Comparison of ENCODE assay signal across 23 cellular contexts in genomic region chr4:77958897-77959296, GRCh38.
DNase-seq lines count a peak whose midpoint lies in the region; ATAC-seq, FAIRE-seq and TF ChIP-seq lines count a peak whose summit lies in the region.
"Had no signal": no experiment of that assay in that cellular context is flagged by ENCODE, and none has a peak within 500 bp of the region (broad histone marks: within the 10 kb centered on the region; RNA-seq: fewer than 3 reads in every experiment).

No MANE protein-coding gene starts in this region.

- POLR2A ChIA-PET in HepG2 (lab: Yijun Ruan, JAX), result no interaction called here
- POLR2A ChIA-PET in HEK293 (lab: Yijun Ruan, JAX), result no interaction called here
- POLR2A ChIA-PET in activated CD8-positive, alpha-beta T cell treated with anti-CD3 and anti-CD28 coated beads for 36 hours (lab: Charles Lee), result no interaction called here

- FAIRE-seq in HepG2 (lab: Jason Lieb, UNC) (no peak), islet of Langerhans (lab: Jason Lieb, UNC) (peak; percentile 73)
- FAIRE-seq: A549 had no signal

- no peak overlapping the region for H3K4me3 ChIP-seq in HepG2 (replicated peaks in 1 of 3; ENCODE audit: insufficient read depth in 1 of 3, low read depth in 2 of 3, low read length in 3 of 3)
- no peak overlapping the region for H3K4me3 ChIP-seq in right lobe of liver
- H3K4me3 ChIP-seq in HEK293 (ENCODE audit: low read depth, low read length), result no peak overlapping the region
- H3K4me3 ChIP-seq in effector memory CD4-positive, alpha-beta T cell (ENCODE audit: insufficient read depth, low read depth, low read length, poor library complexity, severe bottlenecking), result no peak overlapping the region
- H3K4me3 ChIP-seq: A549; BLaER1; BLaER1 treated with 17β-estradiol and CSF1 and Interleukin-3, amounts not matched to agents 10 nM and 100 nM had no signal

- no TSS peak for BruUV-seq in HepG2 (replicated peaks; lab: Mats Ljungman, UMichigan)

- H3K27me3 Mint-ChIP-seq in activated CD8-positive, alpha-beta T cell treated with anti-CD3 and anti-CD28 coated beads for 36 hours, result no peaks in the 10 kb centered on the region
- H3K27me3 Mint-ChIP-seq: B cell; CD4-positive, alpha-beta memory T cell; CD4-positive, alpha-beta T cell; CD8-positive, alpha-beta memory T cell had no signal

- H3K36me3 Mint-ChIP-seq in activated CD8-positive, alpha-beta T cell treated with anti-CD3 and anti-CD28 coated beads for 36 hours (ENCODE audit: low read depth), result peaks cover 5% of the 10 kb centered on the region

- WGBS in HepG2 (ENCODE audit: low lambda C conversion rate), result 90% methylated on average over 2 of the region's 2 CpGs
- 75% methylated on average over 1 of the region's 2 CpGs for whole genome bisulfite sequencing in right lobe of liver (ENCODE audit: insufficient coverage, low coverage, low lambda C conversion rate, missing lambda C conversion rate)

- in situ Hi-C loops in HepG2 (cut with HindIII; ENCODE audit: extremely low pct_ligation_motif_present, low pct_unique_long_range_greater_than_20kb), result loop anchor here (10.0 to 25.0 kb wide), 2 partner anchors 566 to 903 kb away; no protein-coding TSS in a partner anchor

- H2AFZ ChIP-seq in HepG2 (ENCODE audit: low read length), result no peak overlapping the region

- no peaks in the 10 kb centered on the region for H4K20me1 ChIP-seq in HepG2 (ENCODE audit: insufficient read depth, low read length)
- H4K20me1 ChIP-seq: BLaER1; BLaER1 treated with 17β-estradiol and CSF1 and Interleukin-3, amounts not matched to agents 10 nM and 100 nM had no signal

- no peak overlapping the region for H3K9ac ChIP-seq in HepG2 (ENCODE audit: insufficient read depth, low read depth, low read length)
- H3K9ac ChIP-seq: BLaER1; BLaER1 treated with 17β-estradiol and CSF1 and Interleukin-3, amounts not matched to agents 10 nM and 100 nM had no signal

- no peak overlapping the region for H3K4me2 ChIP-seq in HepG2 (ENCODE audit: low read depth, low read length)
- H3K4me2 ChIP-seq: BLaER1; BLaER1 treated with 17β-estradiol and CSF1 and Interleukin-3, amounts not matched to agents 10 nM and 100 nM had no signal

- peaks cover 10% of the 10 kb centered on the region for H3K4me1 Mint-ChIP-seq in activated CD8-positive, alpha-beta T cell treated with anti-CD3 and anti-CD28 coated beads for 36 hours (ENCODE audit: low read depth)
- H3K4me1 Mint-ChIP-seq: B cell, CD14-positive monocyte had no signal

- H3K27me3 ChIP-seq in HepG2 (ENCODE audit: control insufficient read depth in 1 of 2, insufficient read depth in 2 of 2, low read length in 2 of 2) (no peaks in the 10 kb centered on the region), right lobe of liver (no peaks in the 10 kb centered on the region)
- H3K27me3 ChIP-seq in effector memory CD4-positive, alpha-beta T cell (replicated peaks; ENCODE audit: control insufficient read depth, insufficient read depth, low read length, poor library complexity, severe bottlenecking), result no peaks in the 10 kb centered on the region
- H3K27me3 ChIP-seq: BE2C; BLaER1; BLaER1 treated with 17β-estradiol and CSF1 and Interleukin-3, amounts not matched to agents 10 nM and 100 nM had no signal

- H3K36me3 ChIP-seq in HepG2 (replicated peaks in 1 of 2; ENCODE audit: control insufficient read depth in 1 of 2, insufficient read depth in 2 of 2, low read length in 2 of 2) (0 out of 5 replicates have a peak, but pooled peaks cover 0 to 4% of the 10 kb centered on the region in 2 experiments), right lobe of liver (no peaks in the 10 kb centered on the region), HEK293 (ENCODE audit: control insufficient read depth in 2 of 2, insufficient read depth in 1 of 2, low read length in 2 of 2) (peaks cover 0 to 4% of the 10 kb centered on the region in 2 experiments; a peak in 1 of 3 replicates)
- H3K36me3 ChIP-seq in effector memory CD4-positive, alpha-beta T cell (ENCODE audit: control insufficient read depth, insufficient read depth, low read length), result peaks cover 2% of the 10 kb centered on the region
- H3K36me3 ChIP-seq: BE2C had no signal

- intact Hi-C loops in HepG2 (cut with micrococcal nuclease; ENCODE audit: unreplicated experiment), result loop anchor here (1.0 to 10.0 kb wide), 4 partner anchors 36 to 906 kb away; no protein-coding TSS in a partner anchor
- intact Hi-C loops in right lobe of liver (cut with DNase I), result loop anchor here in 1 of 2 donors (10.0 kb wide), 1 partner anchor 556 kb away; no protein-coding TSS in a partner anchor
- intact Hi-C loops in activated CD8-positive, alpha-beta T cell treated with anti-CD3 and anti-CD28 coated beads for 36 hours (cut with micrococcal nuclease), result loop anchor here (5.0 kb wide), 1 partner anchor 558 kb away; no protein-coding TSS in a partner anchor

- TF ChIP-seq EP300 in HepG2 (IDR thresholded peaks at IDR 0.05; ENCODE audit: low read depth in 2 of 2, low read length in 2 of 2), result no peak
- no peak for TF ChIP-seq EP300 in HepG2 (CRISPR knock-in tag; IDR thresholded peaks at IDR 0.05; ENCODE audit: borderline replicate concordance)

- no peak for DNase-seq in HepG2 (ENCODE audit: low spot score)
- no peak for DNase-seq in right lobe of liver
- no peak for DNase-seq in activated CD8-positive, alpha-beta T cell treated with anti-CD3 and anti-CD28 coated beads for 36 hours
- DNase-seq in effector memory CD4-positive, alpha-beta T cell, result no peak
- DNase-seq: 8988T; C1 segment of cervical spinal cord; CD4-positive, alpha-beta T cell; CD8-positive, alpha-beta T cell; DMS 273 treated with DMSO at 0.1 percent for 48 hours had no signal

- ATAC-seq in HepG2 (no peak), right lobe of liver (no peak)
- ATAC-seq in activated CD8-positive, alpha-beta T cell treated with anti-CD3 and anti-CD28 coated beads for 36 hours, result no peak
- ATAC-seq: A549; CD8-positive, alpha-beta T cell had no signal

- CTCF ChIA-PET in HepG2 (lab: Yijun Ruan, JAX; ENCODE audit: low intra/inter-chr PET ratio, low total read pairs), result interaction anchor here (1.8 to 2.0 kb wide), 2 partner anchors 101 to 558 kb away, joined by 6 to 10 read pairs; no protein-coding TSS in a partner anchor
- CTCF ChIA-PET in HEK293 (lab: Yijun Ruan, JAX), result interaction anchor here (0.6 to 2.4 kb wide), 6 partner anchors 17 to 1176 kb away, joined by 3 to 8 read pairs (median 4); no protein-coding TSS in a partner anchor
- CTCF ChIA-PET in activated CD8-positive, alpha-beta T cell treated with anti-CD3 and anti-CD28 coated beads for 36 hours (lab: Charles Lee), result interaction anchor here (0.6 to 1.7 kb wide), 3 partner anchors 9 to 539 kb away, joined by 3 to 8 read pairs (median 3); no protein-coding TSS in a partner anchor

- H3K9me3 Mint-ChIP-seq in activated CD8-positive, alpha-beta T cell treated with anti-CD3 and anti-CD28 coated beads for 36 hours, result no peaks in the 10 kb centered on the region
- H3K9me3 Mint-ChIP-seq: CD14-positive monocyte; CD4-positive, alpha-beta memory T cell; CD4-positive, alpha-beta T cell; CD4-positive, CD25-positive, alpha-beta regulatory T cell; CD8-positive, alpha-beta memory T cell; CD8-positive, alpha-beta T cell had no signal

- H3K79me2 ChIP-seq in HepG2 (ENCODE audit: insufficient read depth, low read length), result no peaks in the 10 kb centered on the region

- no peak overlapping the region for H3K27ac Mint-ChIP-seq in activated CD8-positive, alpha-beta T cell treated with anti-CD3 and anti-CD28 coated beads for 36 hours
- H3K27ac Mint-ChIP-seq: B cell; CD14-positive monocyte; CD4-positive, alpha-beta memory T cell; CD4-positive, alpha-beta T cell; CD4-positive, CD25-positive, alpha-beta regulatory T cell; CD8-positive, alpha-beta T cell had no signal

- H3K4me3 Mint-ChIP-seq in activated CD8-positive, alpha-beta T cell treated with anti-CD3 and anti-CD28 coated beads for 36 hours, result no peak overlapping the region
- H3K4me3 Mint-ChIP-seq: B cell; CD14-positive monocyte; CD4-positive, alpha-beta memory T cell; CD4-positive, alpha-beta T cell; CD4-positive, CD25-positive, alpha-beta regulatory T cell; CD8-positive, alpha-beta memory T cell; CD8-positive, alpha-beta T cell had no signal

- no peak for TF ChIP-seq RAD21 in HepG2 (CRISPR knock-in tag; IDR thresholded peaks at IDR 0.05)

- no peak overlapping the region for H3K27ac ChIP-seq in HepG2 (ENCODE audit: extremely low read length, insufficient read depth, low read length)
- H3K27ac ChIP-seq in right lobe of liver, result no peak overlapping the region
- no peak overlapping the region for H3K27ac ChIP-seq in HEK293 (ENCODE audit: extremely low read depth, low read depth, low read length)
- no peak overlapping the region for H3K27ac ChIP-seq in effector memory CD4-positive, alpha-beta T cell (ENCODE audit: insufficient read depth, low read length, poor library complexity, severe bottlenecking)
- H3K27ac ChIP-seq: 22Rv1; A549; BLaER1; BLaER1 treated with 17β-estradiol and CSF1 and Interleukin-3, amounts not matched to agents 10 nM and 100 nM; C4-2B had no signal

- TF ChIP-seq POLR2A in HepG2 (IDR thresholded peaks at IDR 0.05; ENCODE audit: insufficient read depth in 1 of 2, low read depth in 2 of 2, low read length in 2 of 2) (no peak), right lobe of liver (IDR thresholded peaks at IDR 0.05) (no peak)

- H3K4me1 ChIP-seq in HepG2 (ENCODE audit: insufficient read depth, low read length) (no peaks in the 10 kb centered on the region), right lobe of liver (no peaks in the 10 kb centered on the region), HEK293 (ENCODE audit: control insufficient read depth, insufficient read depth, low read length) (no peaks in the 10 kb centered on the region)
- H3K4me1 ChIP-seq in effector memory CD4-positive, alpha-beta T cell (ENCODE audit: control insufficient read depth, insufficient read depth, low read length, poor library complexity, severe bottlenecking), result no peaks in the 10 kb centered on the region
- H3K4me1 ChIP-seq: BLaER1; BLaER1 treated with 17β-estradiol and CSF1 and Interleukin-3, amounts not matched to agents 10 nM and 100 nM; Caco-2 had no signal

- TF ChIP-seq CTCF in HepG2 (CRISPR knock-in tag; IDR thresholded peaks at IDR 0.05) (no peak), right lobe of liver (IDR thresholded peaks at IDR 0.05) (no peak), HEK293 (tag by site-specific recombination; IDR thresholded peaks at IDR 0.05) (no peak)
- no peak for TF ChIP-seq CTCF in activated CD8-positive, alpha-beta T cell treated with anti-CD3 and anti-CD28 coated beads for 36 hours (IDR thresholded peaks at IDR 0.05)

- H3K9me3 ChIP-seq in HepG2 (ENCODE audit: low read length) (no peaks in the 10 kb centered on the region), right lobe of liver (no peaks in the 10 kb centered on the region), HEK293 (ENCODE audit: control insufficient read depth, insufficient read depth, low read depth, low read length) (no peaks in the 10 kb centered on the region)
- H3K9me3 ChIP-seq in effector memory CD4-positive, alpha-beta T cell (ENCODE audit: control insufficient read depth, low read length), result no peaks in the 10 kb centered on the region
- H3K9me3 ChIP-seq: A549; BE2C; BLaER1; BLaER1 treated with 17β-estradiol and CSF1 and Interleukin-3, amounts not matched to agents 10 nM and 100 nM; Caco-2 had no signal

TF ChIP-seq in HepG2, 621 proteins besides CTCF, POLR2A, EP300 and RAD21 (continues in another document):
- TF ChIP-seq CREB1 (IDR thresholded peaks at IDR 0.05) (peak; percentile 77), CREB1 (CRISPR knock-in tag; IDR thresholded peaks at IDR 0.05) (no peak)

Comparison
In these comparisons a context has a peak if more than half of its experiments do, and no peak if none do; other contexts are left out.
1. Of the 63 proteins assayed by ChIP-seq in both HepG2 and HEK293: peak only in HepG2: none; only in HEK293: ZNF513; in both: none; in neither: 62.